ENCODE assay signal across 13 cellular contexts in the genomic region with DNA sequence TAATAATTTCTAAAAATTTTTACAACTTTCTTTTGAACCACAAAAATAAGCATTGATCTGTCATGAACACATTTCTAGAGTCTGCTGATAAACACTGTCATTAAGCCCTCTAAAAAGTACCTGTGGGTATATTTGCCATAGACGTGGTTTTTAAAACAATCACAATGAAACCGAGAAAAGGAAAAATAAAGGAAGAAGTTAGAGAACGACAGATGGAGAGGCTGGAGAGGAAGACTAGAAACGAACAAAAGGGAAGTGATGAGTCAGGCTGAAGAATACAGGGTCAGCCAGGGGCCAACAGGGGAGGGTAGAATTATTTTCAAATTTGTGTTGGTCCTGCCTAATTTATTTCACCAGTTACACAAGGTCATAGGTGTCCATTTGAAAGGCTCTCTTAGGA.
DNase-seq lines count a peak whose midpoint lies in the region; ATAC-seq, FAIRE-seq and TF ChIP-seq lines count a peak whose summit lies in the region.
"Had no signal": no experiment of that assay in that cellular context is flagged by ENCODE, and none has a peak within 500 bp of the region (broad histone marks: within the 10 kb centered on the region; RNA-seq: fewer than 3 reads in every experiment).

No MANE protein-coding gene starts in this region.

- no peak for FAIRE-seq in keratinocyte (lab: Jason Lieb, UNC)

- H3K36me3 ChIP-seq in keratinocyte (ENCODE audit: control insufficient read depth in 2 of 2, extremely low read depth in 1 of 2, insufficient read depth in 2 of 2, low read length in 2 of 2) = no peaks in the 10 kb centered on the region
- H3K36me3 ChIP-seq in effector memory CD4-positive, alpha-beta T cell (ENCODE audit: control insufficient read depth, insufficient read depth, low read length) = no peaks in the 10 kb centered on the region
- H3K36me3 ChIP-seq: right atrium auricular region had no signal

- no peak overlapping the region for H3K4me3 ChIP-seq in keratinocyte (ENCODE audit: control insufficient read depth in 2 of 3, extremely low read depth in 1 of 3, insufficient read depth in 2 of 3, low read depth in 1 of 3, low read length in 3 of 3)
- no peak overlapping the region for H3K4me3 ChIP-seq in effector memory CD4-positive, alpha-beta T cell (ENCODE audit: insufficient read depth, low read depth, low read length, poor library complexity, severe bottlenecking)
- H3K4me3 ChIP-seq: right atrium auricular region had no signal

- H3K4me1 ChIP-seq in keratinocyte (ENCODE audit: control insufficient read depth, extremely low read depth, insufficient read depth, low read length) = peaks cover 35% of the 10 kb centered on the region
- H3K4me1 ChIP-seq in effector memory CD4-positive, alpha-beta T cell (ENCODE audit: control insufficient read depth, insufficient read depth, low read length, poor library complexity, severe bottlenecking) = no peaks in the 10 kb centered on the region
- H3K4me1 ChIP-seq: right atrium auricular region had no signal

- TF ChIP-seq CTCF in keratinocyte (optimal IDR thresholded peaks at IDR 0.05 in 1 of 3, IDR thresholded peaks at IDR 0.05 in 1 of 3, conservative IDR thresholded peaks at IDR 0.05 in 1 of 3; ENCODE audit: extremely low read depth in 1 of 3, insufficient read depth in 2 of 3, low read length in 3 of 3) = no peak

- no peaks in the 10 kb centered on the region for H3K9me1 ChIP-seq in keratinocyte (ENCODE audit: control insufficient read depth, extremely low read depth, insufficient read depth, low read length)

- H3K27ac ChIP-seq in keratinocyte (ENCODE audit: control insufficient read depth, insufficient read depth, low read length) = no peak overlapping the region
- H3K27ac ChIP-seq in effector memory CD4-positive, alpha-beta T cell (ENCODE audit: insufficient read depth, low read length, poor library complexity, severe bottlenecking) = no peak overlapping the region
- H3K27ac ChIP-seq: right atrium auricular region had no signal

- dilution Hi-C loops in keratinocyte (cut with MboI; ENCODE audit: extremely low pct_ligation_motif_present, low sequenced_read_pairs) = no loop called here

- H4K20me1 ChIP-seq in keratinocyte (ENCODE audit: control insufficient read depth, extremely low read depth, insufficient read depth, low read length) = no peaks in the 10 kb centered on the region

- H3K9ac ChIP-seq in keratinocyte (ENCODE audit: control insufficient read depth, extremely low read depth, insufficient read depth, low read length) = no peak overlapping the region

- peaks cover 3% of the 10 kb centered on the region for H3K9me3 ChIP-seq in keratinocyte (ENCODE audit: control insufficient read depth, low read depth, low read length)
- H3K9me3 ChIP-seq in effector memory CD4-positive, alpha-beta T cell (ENCODE audit: control insufficient read depth, low read length) = no peaks in the 10 kb centered on the region
- H3K9me3 ChIP-seq: right atrium auricular region had no signal

- DNase-seq in HT1080 (ENCODE audit: low read depth) (peak; percentile 51), keratinocyte (ENCODE audit: low read depth, low spot score) (no peak), NCI-H146 treated with DMSO at 0.1 percent for 48 hours (lab: John Stamatoyannopoulos, UW; ENCODE audit: unreplicated experiment) (no peak)
- DNase-seq in effector memory CD4-positive, alpha-beta T cell = no peak
- no peak for DNase-seq in stimulated activated CD4-positive, alpha-beta T cell treated with anti-CD3 and anti-CD28 coated beads, Interleukin-15, amount 100 ng/mL, for 24 hours
- DNase-seq: activated CD8-positive, alpha-beta T cell treated with anti-CD3 and anti-CD28 coated beads for 36 hours; H9; hypothalamus; NCI-H1436 had no signal

- H2AFZ ChIP-seq in keratinocyte (ENCODE audit: control insufficient read depth, low read length) = no peak overlapping the region

- ATAC-seq in GM18502 (IDR thresholded peaks at IDR 0.05; ENCODE audit: poor library complexity, unreplicated experiment) (peak; percentile 68), SK-N-SH treated with all-trans-retinoic acid at 6 μM for 48 hours (peak; percentile 29; the same call in 2 of the 3 replicates), GM21447 (IDR thresholded peaks at IDR 0.05; ENCODE audit: unreplicated experiment) (no peak)
- ATAC-seq: activated CD8-positive, alpha-beta T cell treated with anti-CD3 and anti-CD28 coated beads for 36 hours had no signal

- peak overlapping the region; percentile 15 for H3K4me2 ChIP-seq in keratinocyte (ENCODE audit: control insufficient read depth, extremely low read depth, insufficient read depth, low read depth, low read length)

- H3K79me2 ChIP-seq in keratinocyte (ENCODE audit: control insufficient read depth, insufficient read depth, low read length) = peaks cover 2% of the 10 kb centered on the region

- H3K27me3 ChIP-seq in keratinocyte (ENCODE audit: control insufficient read depth, extremely low read depth, insufficient read depth, low read length) = no peaks in the 10 kb centered on the region
- no peaks in the 10 kb centered on the region for H3K27me3 ChIP-seq in effector memory CD4-positive, alpha-beta T cell (replicated peaks; ENCODE audit: control insufficient read depth, insufficient read depth, low read length, poor library complexity, severe bottlenecking)
- H3K27me3 ChIP-seq: right atrium auricular region had no signal

TF ChIP-seq in SK-N-SH treated with all-trans-retinoic acid at 6 μM for 48 hours, 23 proteins besides CTCF, POLR2A, EP300 and RAD21:
- TF ChIP-seq ZNF8 (CRISPR knock-in tag; IDR thresholded peaks at IDR 0.05) (no peak), ZFP3 (CRISPR knock-in tag; IDR thresholded peaks at IDR 0.05) (no peak), OSR1 (CRISPR knock-in tag; IDR thresholded peaks at IDR 0.05) (no peak), ZNF70 (CRISPR knock-in tag; IDR thresholded peaks at IDR 0.05) (no peak), CSDC2 (CRISPR knock-in tag; IDR thresholded peaks at IDR 0.05) (no peak), ARNTL (CRISPR knock-in tag; IDR thresholded peaks at IDR 0.05; ENCODE audit: borderline replicate concordance, low read depth) (no peak), TCF4 (CRISPR knock-in tag; IDR thresholded peaks at IDR 0.05; ENCODE audit: borderline replicate concordance) (no peak), ESRRG (CRISPR knock-in tag; IDR thresholded peaks at IDR 0.05) (no peak), GLIS3 (CRISPR knock-in tag; IDR thresholded peaks at IDR 0.05) (no peak), ISL1 (CRISPR knock-in tag; IDR thresholded peaks at IDR 0.05) (no peak), TOX (CRISPR knock-in tag; IDR thresholded peaks at IDR 0.05; ENCODE audit: borderline replicate concordance) (no peak), RARB (CRISPR knock-in tag; IDR thresholded peaks at IDR 0.05) (no peak)
- TF ChIP-seq, protein P1, sequence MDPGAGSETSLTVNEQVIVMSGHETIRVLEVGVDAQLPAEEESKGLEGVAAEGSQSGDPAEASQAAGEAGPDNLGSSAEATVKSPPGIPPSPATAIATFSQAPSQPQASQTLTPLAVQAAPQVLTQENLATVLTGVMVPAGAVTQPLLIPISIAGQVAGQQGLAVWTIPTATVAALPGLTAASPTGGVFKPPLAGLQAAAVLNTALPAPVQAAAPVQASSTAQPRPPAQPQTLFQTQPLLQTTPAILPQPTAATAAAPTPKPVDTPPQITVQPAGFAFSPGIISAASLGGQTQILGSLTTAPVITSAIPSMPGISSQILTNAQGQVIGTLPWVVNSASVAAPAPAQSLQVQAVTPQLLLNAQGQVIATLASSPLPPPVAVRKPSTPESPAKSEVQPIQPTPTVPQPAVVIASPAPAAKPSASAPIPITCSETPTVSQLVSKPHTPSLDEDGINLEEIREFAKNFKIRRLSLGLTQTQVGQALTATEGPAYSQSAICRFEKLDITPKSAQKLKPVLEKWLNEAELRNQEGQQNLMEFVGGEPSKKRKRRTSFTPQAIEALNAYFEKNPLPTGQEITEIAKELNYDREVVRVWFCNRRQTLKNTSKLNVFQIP (CRISPR knock-in tag; IDR thresholded peaks at IDR 0.05; ENCODE audit: borderline replicate concordance, low read depth) = no peak
- TF ChIP-seq, protein P2, sequence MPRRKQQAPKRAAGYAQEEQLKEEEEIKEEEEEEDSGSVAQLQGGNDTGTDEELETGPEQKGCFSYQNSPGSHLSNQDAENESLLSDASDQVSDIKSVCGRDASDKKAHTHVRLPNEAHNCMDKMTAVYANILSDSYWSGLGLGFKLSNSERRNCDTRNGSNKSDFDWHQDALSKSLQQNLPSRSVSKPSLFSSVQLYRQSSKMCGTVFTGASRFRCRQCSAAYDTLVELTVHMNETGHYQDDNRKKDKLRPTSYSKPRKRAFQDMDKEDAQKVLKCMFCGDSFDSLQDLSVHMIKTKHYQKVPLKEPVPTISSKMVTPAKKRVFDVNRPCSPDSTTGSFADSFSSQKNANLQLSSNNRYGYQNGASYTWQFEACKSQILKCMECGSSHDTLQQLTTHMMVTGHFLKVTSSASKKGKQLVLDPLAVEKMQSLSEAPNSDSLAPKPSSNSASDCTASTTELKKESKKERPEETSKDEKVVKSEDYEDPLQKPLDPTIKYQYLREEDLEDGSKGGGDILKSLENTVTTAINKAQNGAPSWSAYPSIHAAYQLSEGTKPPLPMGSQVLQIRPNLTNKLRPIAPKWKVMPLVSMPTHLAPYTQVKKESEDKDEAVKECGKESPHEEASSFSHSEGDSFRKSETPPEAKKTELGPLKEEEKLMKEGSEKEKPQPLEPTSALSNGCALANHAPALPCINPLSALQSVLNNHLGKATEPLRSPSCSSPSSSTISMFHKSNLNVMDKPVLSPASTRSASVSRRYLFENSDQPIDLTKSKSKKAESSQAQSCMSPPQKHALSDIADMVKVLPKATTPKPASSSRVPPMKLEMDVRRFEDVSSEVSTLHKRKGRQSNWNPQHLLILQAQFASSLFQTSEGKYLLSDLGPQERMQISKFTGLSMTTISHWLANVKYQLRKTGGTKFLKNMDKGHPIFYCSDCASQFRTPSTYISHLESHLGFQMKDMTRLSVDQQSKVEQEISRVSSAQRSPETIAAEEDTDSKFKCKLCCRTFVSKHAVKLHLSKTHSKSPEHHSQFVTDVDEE (CRISPR knock-in tag; IDR thresholded peaks at IDR 0.05) = no peak
- TF ChIP-seq, protein P3, sequence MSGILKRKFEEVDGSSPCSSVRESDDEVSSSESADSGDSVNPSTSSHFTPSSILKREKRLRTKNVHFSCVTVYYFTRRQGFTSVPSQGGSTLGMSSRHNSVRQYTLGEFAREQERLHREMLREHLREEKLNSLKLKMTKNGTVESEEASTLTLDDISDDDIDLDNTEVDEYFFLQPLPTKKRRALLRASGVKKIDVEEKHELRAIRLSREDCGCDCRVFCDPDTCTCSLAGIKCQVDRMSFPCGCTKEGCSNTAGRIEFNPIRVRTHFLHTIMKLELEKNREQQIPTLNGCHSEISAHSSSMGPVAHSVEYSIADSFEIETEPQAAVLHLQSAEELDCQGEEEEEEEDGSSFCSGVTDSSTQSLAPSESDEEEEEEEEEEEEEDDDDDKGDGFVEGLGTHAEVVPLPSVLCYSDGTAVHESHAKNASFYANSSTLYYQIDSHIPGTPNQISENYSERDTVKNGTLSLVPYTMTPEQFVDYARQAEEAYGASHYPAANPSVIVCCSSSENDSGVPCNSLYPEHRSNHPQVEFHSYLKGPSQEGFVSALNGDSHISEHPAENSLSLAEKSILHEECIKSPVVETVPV (CRISPR knock-in tag; IDR thresholded peaks at IDR 0.05) = no peak
